ENCODE assay signal across 1 cellular context in genomic region chr19:7933411-7933810, GRCh38.
TF ChIP-seq lines count a peak whose summit lies in the region.

No MANE protein-coding gene starts in this region.

TF ChIP-seq in GM12878, 131 proteins besides CTCF, POLR2A, EP300 and RAD21:
- no peak for TF ChIP-seq RAD51 (IDR thresholded peaks at IDR 0.05)
- no peak for TF ChIP-seq SRF (IDR thresholded peaks at IDR 0.05; ENCODE audit: low read depth in 2 of 2, low read length in 2 of 2)
- TF ChIP-seq ZBTB33 (IDR thresholded peaks at IDR 0.05), result no peak
- TF ChIP-seq CBFB (IDR thresholded peaks at IDR 0.05; ENCODE audit: low read depth), result no peak
- no peak for TF ChIP-seq IRF4 (IDR thresholded peaks at IDR 0.05; ENCODE audit: low read depth, low read length)
- no peak for TF ChIP-seq IKZF2 (IDR thresholded peaks at IDR 0.05)
- no peak for TF ChIP-seq IRF3 (IDR thresholded peaks at IDR 0.05)
- no peak for TF ChIP-seq FOXK2 (IDR thresholded peaks at IDR 0.05)
- TF ChIP-seq ZNF207 (IDR thresholded peaks at IDR 0.05; ENCODE audit: borderline replicate concordance), result no peak
- no peak for TF ChIP-seq TCF7 (IDR thresholded peaks at IDR 0.05; ENCODE audit: borderline replicate concordance)
- TF ChIP-seq REST (IDR thresholded peaks at IDR 0.05; ENCODE audit: low read depth, low read length), result no peak
- no peak for TF ChIP-seq BMI1 (IDR thresholded peaks at IDR 0.05; ENCODE audit: borderline replicate concordance)
- TF ChIP-seq POLR2AphosphoS5 (IDR thresholded peaks at IDR 0.05; ENCODE audit: low read length), result no peak
